ENCODE assay signal across 1 cellular context in genomic region chr2:202871161-202872141, GRCh38.
A peak's percentile ranks its signal among the peaks of the same experiment; 100 is the strongest.
TF ChIP-seq lines count a peak whose summit lies in the region.

TSS of gene ICA1L (minus strand) at chr2:202871766. CDS start at chr2:202829009, 42,757 bp downstream.

TF ChIP-seq in K562, 482 proteins besides CTCF, POLR2A, EP300 and RAD21 (continued from another document and continues in another):
- TF ChIP-seq VEZF1 (CRISPR knock-in tag; IDR thresholded peaks at IDR 0.05) (peak; percentile 38), ZNF76 (CRISPR knock-in tag; IDR thresholded peaks at IDR 0.05; ENCODE audit: borderline replicate concordance) (no peak), ETV6 (IDR thresholded peaks at IDR 0.05; ENCODE audit: borderline replicate concordance in 1 of 2, low read depth in 2 of 2, low read length in 1 of 2) (no peak), ETV6 (CRISPR knock-in tag; IDR thresholded peaks at IDR 0.05; ENCODE audit: borderline replicate concordance) (no peak), ATF7 (IDR thresholded peaks at IDR 0.05) (no peak), ZNF644 (tag; IDR thresholded peaks at IDR 0.05; ENCODE audit: low read depth) (no peak), CHAMP1 (IDR thresholded peaks at IDR 0.05) (no peak), TAF1 (IDR thresholded peaks at IDR 0.05; ENCODE audit: control insufficient read depth, extremely low read depth, insufficient read depth, low read length, severe bottlenecking) (peak; percentile 12), RNF2 (IDR thresholded peaks at IDR 0.05) (no peak), PRDM10 (IDR thresholded peaks at IDR 0.05; ENCODE audit: partially characterized antibody) (no peak), RFX7 (CRISPR knock-in tag; IDR thresholded peaks at IDR 0.05) (no peak), NFRKB (IDR thresholded peaks at IDR 0.05; ENCODE audit: low read depth) (no peak), GMEB1 (CRISPR knock-in tag; IDR thresholded peaks at IDR 0.05) (no peak), XRCC4 (IDR thresholded peaks at IDR 0.05; ENCODE audit: extremely low read depth, insufficient read depth, insufficient read length) (no peak), TRIM24 (IDR thresholded peaks at IDR 0.05) (no peak), RBM14 (IDR thresholded peaks at IDR 0.05; ENCODE audit: borderline replicate concordance, insufficient read depth, low read depth, low read length) (no peak), BCOR (IDR thresholded peaks at IDR 0.05) (no peak), POLR2H (tag; IDR thresholded peaks at IDR 0.05; ENCODE audit: low read depth) (no peak), BRD4 (IDR thresholded peaks at IDR 0.05) (no peak), CBX1 (IDR thresholded peaks at IDR 0.05; ENCODE audit: low read depth) (no peak), PYGO2 (tag; IDR thresholded peaks at IDR 0.05) (no peak), CEBPZ (IDR thresholded peaks at IDR 0.05; ENCODE audit: borderline replicate concordance, low read depth, low read length) (no peak), ZBTB5 (IDR thresholded peaks at IDR 0.05) (no peak), E2F6 (IDR thresholded peaks at IDR 0.05; ENCODE audit: borderline replicate concordance in 1 of 2, extremely low read depth in 1 of 2, insufficient read depth in 1 of 2, insufficient read length in 1 of 2, low read depth in 1 of 2, low read length in 1 of 2, poor library complexity in 1 of 2, severe bottlenecking in 1 of 2) (peak; percentile 60 to 86), EP400 (IDR thresholded peaks at IDR 0.05) (peak; percentile 37; the same call in 1 of the 2 replicates), THAP12 (CRISPR knock-in tag; IDR thresholded peaks at IDR 0.05) (no peak), IFI16 (CRISPR knock-in tag; IDR thresholded peaks at IDR 0.05) (no peak), GTF2A2 (tag; IDR thresholded peaks at IDR 0.05) (no peak), CUX1 (CRISPR knock-in tag; IDR thresholded peaks at IDR 0.05) (no peak), TCF3 (CRISPR knock-in tag; IDR thresholded peaks at IDR 0.05) (no peak), TAF9B (IDR thresholded peaks at IDR 0.05; ENCODE audit: partially characterized antibody) (no peak), ETS2 (tag; IDR thresholded peaks at IDR 0.05; ENCODE audit: borderline replicate concordance, poor library complexity, severe bottlenecking) (no peak)
